7 cellular contexts compared by ENCODE assay signal in the genomic region with DNA sequence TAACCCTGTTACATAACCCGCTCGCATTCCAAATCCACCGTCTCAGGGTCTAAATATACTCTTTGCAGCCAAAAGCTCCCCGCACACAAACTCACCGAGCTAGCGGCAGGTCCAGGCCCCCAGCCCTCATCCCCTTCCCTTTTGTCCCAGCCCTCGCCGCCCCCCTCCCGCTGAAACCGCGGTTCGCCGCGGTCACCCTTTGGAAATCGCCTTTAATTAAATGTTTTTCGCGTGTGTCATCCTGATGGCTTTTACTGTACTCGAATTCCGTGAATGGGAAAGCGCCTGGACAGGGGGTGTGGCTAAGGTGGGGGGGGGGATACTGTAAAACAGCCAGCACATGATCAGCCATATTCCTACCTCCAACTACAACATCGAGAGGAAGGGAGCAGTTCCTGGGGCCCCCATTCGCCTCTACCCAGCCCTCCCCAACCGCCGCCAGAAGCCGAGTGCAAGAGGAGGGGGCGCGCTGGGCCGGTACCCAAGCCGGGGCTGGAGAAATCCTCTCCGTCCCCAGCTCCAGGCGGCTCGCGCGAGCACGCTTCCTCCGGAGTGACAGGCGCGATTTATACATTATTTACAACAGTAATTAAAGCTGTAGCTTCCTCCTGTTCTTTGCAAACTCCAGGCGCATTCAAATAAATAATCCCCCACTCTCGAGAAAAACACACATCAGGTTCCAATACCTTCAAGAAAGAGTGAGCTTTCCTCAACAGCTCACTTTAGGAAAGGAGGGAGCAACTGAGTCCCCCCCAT.
DNase-seq lines count a peak whose midpoint lies in the region.

No MANE protein-coding gene starts in this region.

- H3K27ac ChIP-seq in layer of hippocampus (ENCODE audit: low read depth, low read length) (peak overlapping the region; percentile 24), substantia nigra (ENCODE audit: low read depth, low read length, poor library complexity, severe bottlenecking) (peak overlapping the region; percentile 29)

- H3K27me3 ChIP-seq in layer of hippocampus (ENCODE audit: control insufficient read depth, insufficient read depth, low read length), result no peaks in the 10 kb centered on the region

- peak; percentile 77 for DNase-seq in ELR (ENCODE audit: low read depth)
- DNase-seq in NCI-H1105 treated with DMSO at 0.1 percent for 48 hours (lab: John Stamatoyannopoulos, UW), result peak; percentile 65
- peak; percentile 76 for DNase-seq in cerebellar cortex (ENCODE audit: low spot score)
- peak in 11 of 49 donors; percentile 4 to 63 (median 12) for DNase-seq in substantia nigra (lab: John Stamatoyannopoulos, UW)
- DNase-seq in stimulated activated CD4-positive, alpha-beta T cell treated with anti-CD3 and anti-CD28 coated beads, Interleukin-4, amount 100 ng/mL, for 4 hours, result no peak
- no peak for DNase-seq in KG1 (lab: John Stamatoyannopoulos, UW)

Comparison
In these comparisons a context has a peak if more than half of its experiments do, and no peak if none do; other contexts are left out.
1. DNase-seq: peak in ELR (single experiment), NCI-H1105 treated with DMSO at 0.1 percent for 48 hours (single experiment) and cerebellar cortex (single experiment); none in stimulated activated CD4-positive, alpha-beta T cell treated with anti-CD3 and anti-CD28 coated beads, Interleukin-4, amount 100 ng/mL, for 4 hours (0 of 2) and KG1 (single experiment).